Comparison of ENCODE assay signal across 15 cellular contexts in the genomic region with DNA sequence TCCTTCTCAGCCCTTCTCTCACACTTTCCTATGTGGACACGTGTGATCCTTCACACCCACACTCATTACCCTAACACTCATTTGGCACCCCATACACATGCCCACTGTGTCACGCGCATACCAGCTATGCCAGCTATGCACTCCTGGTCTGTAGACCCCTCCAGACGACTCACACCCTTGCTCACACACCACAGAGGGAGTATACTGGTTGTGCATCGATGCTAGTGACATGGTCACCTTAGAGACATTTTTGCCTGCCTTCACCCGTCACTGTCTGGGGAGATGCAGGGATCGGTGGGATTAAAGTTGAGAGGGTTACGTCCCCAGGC. TPM values are rescaled to one million over a fixed set of nuclear protein-coding genes. Genes with fewer than 3 reads are reported as not detected.
DNase-seq lines count a peak whose midpoint lies in the region; ATAC-seq, FAIRE-seq and TF ChIP-seq lines count a peak whose summit lies in the region.
"Had no signal": no experiment of that assay in that cellular context is flagged by ENCODE, and none has a peak within 500 bp of the region (broad histone marks: within the 10 kb centered on the region; RNA-seq: fewer than 3 reads in every experiment).

No MANE protein-coding gene starts in this region.

- H3K4me3 ChIP-seq in HepG2 (replicated peaks in 1 of 3; ENCODE audit: insufficient read depth in 1 of 3, low read depth in 2 of 3, low read length in 3 of 3) = peak overlapping the region in 1 of 3 experiments; percentile 65; a peak in 1 of 6 replicates
- no peak overlapping the region for H3K4me3 ChIP-seq in right lobe of liver
- no peak overlapping the region for H3K4me3 ChIP-seq in gastroesophageal sphincter
- H3K4me3 ChIP-seq: HAP-1 had no signal

- TF ChIP-seq EP300 in HepG2 (IDR thresholded peaks at IDR 0.05; ENCODE audit: low read depth in 2 of 2, low read length in 2 of 2) = no peak
- TF ChIP-seq EP300 in HepG2 (CRISPR knock-in tag; IDR thresholded peaks at IDR 0.05; ENCODE audit: borderline replicate concordance) = no peak
- no peak for TF ChIP-seq EP300 in gastroesophageal sphincter (IDR thresholded peaks at IDR 0.05)

- FAIRE-seq in HepG2 (lab: Jason Lieb, UNC) = no peak

- no peak for TF ChIP-seq RAD21 in HepG2 (CRISPR knock-in tag; IDR thresholded peaks at IDR 0.05)

- CTCF ChIA-PET in HepG2 (lab: Yijun Ruan, JAX; ENCODE audit: low intra/inter-chr PET ratio, low total read pairs) = no interaction called here

- no peaks in the 10 kb centered on the region for H3K36me3 Mint-ChIP-seq in brain
- H3K36me3 Mint-ChIP-seq in naive thymus-derived CD8-positive, alpha-beta T cell = no peaks in the 10 kb centered on the region

- POLR2A ChIA-PET in HepG2 (lab: Yijun Ruan, JAX) = no interaction called here
- POLR2A ChIA-PET in naive thymus-derived CD8-positive, alpha-beta T cell (lab: Charles Lee) = no interaction called here

- no peaks in the 10 kb centered on the region for H3K36me3 ChIP-seq in HepG2 (replicated peaks in 1 of 2; ENCODE audit: control insufficient read depth in 1 of 2, insufficient read depth in 2 of 2, low read length in 2 of 2)
- H3K36me3 ChIP-seq in right lobe of liver = no peaks in the 10 kb centered on the region
- H3K36me3 ChIP-seq in gastroesophageal sphincter = no peaks in the 10 kb centered on the region
- H3K36me3 ChIP-seq: adrenal gland, HAP-1, left ventricle myocardium inferior had no signal

- H3K27me3 ChIP-seq in HepG2 (ENCODE audit: control insufficient read depth in 1 of 2, insufficient read depth in 2 of 2, low read length in 2 of 2) = peaks cover 1 to 36% of the 10 kb centered on the region in 2 experiments; a peak in 4 of 5 replicates
- H3K27me3 ChIP-seq in right lobe of liver = no peaks in the 10 kb centered on the region
- peaks cover 32% of the 10 kb centered on the region for H3K27me3 ChIP-seq in gastroesophageal sphincter
- H3K27me3 ChIP-seq: adrenal gland had no signal

- H3K27ac Mint-ChIP-seq in brain = peak overlapping the region in 3 of 5 experiments; percentile 51 to 79 (median 79)
- H3K27ac Mint-ChIP-seq in naive thymus-derived CD8-positive, alpha-beta T cell = peak overlapping the region in 4 of 10 donors; percentile 53 to 83 (median 69)

- no TSS peak for BruUV-seq in HepG2 (replicated peaks; lab: Mats Ljungman, UMichigan)

- in situ Hi-C loops in HepG2 (cut with HindIII; ENCODE audit: extremely low pct_ligation_motif_present, low pct_unique_long_range_greater_than_20kb) = loop anchor here (25.0 kb wide), 1 partner anchor 314 kb away; no protein-coding TSS in a partner anchor

- no peak for TF ChIP-seq POLR2A in HepG2 (IDR thresholded peaks at IDR 0.05; ENCODE audit: insufficient read depth in 1 of 2, low read depth in 2 of 2, low read length in 2 of 2)
- no peak for TF ChIP-seq POLR2A in right lobe of liver (IDR thresholded peaks at IDR 0.05)
- no peak for TF ChIP-seq POLR2A in gastroesophageal sphincter (IDR thresholded peaks at IDR 0.05)

- H3K4me3 Mint-ChIP-seq in brain = peak overlapping the region in 3 of 5 experiments; percentile 32 to 77 (median 63)
- peak overlapping the region in 7 of 10 donors; percentile 8 to 67 (median 37) for H3K4me3 Mint-ChIP-seq in naive thymus-derived CD8-positive, alpha-beta T cell

- H3K79me2 ChIP-seq in HepG2 (ENCODE audit: insufficient read depth, low read length) = no peaks in the 10 kb centered on the region

- H3K9me3 Mint-ChIP-seq in brain = peaks cover 0 to 3% (median 0%) of the 10 kb centered on the region in 5 experiments
- no peaks in the 10 kb centered on the region for H3K9me3 Mint-ChIP-seq in naive thymus-derived CD8-positive, alpha-beta T cell

- no peak overlapping the region for H3K9ac ChIP-seq in HepG2 (ENCODE audit: insufficient read depth, low read depth, low read length)

- ATAC-seq in HepG2 (no peak; the same call in 2 of the 3 replicates), right lobe of liver (no peak), gastroesophageal sphincter (no peak)
- ATAC-seq in naive thymus-derived CD8-positive, alpha-beta T cell = no peak

- H3K9me3 ChIP-seq in HepG2 (ENCODE audit: low read length) (no peaks in the 10 kb centered on the region), right lobe of liver (no peaks in the 10 kb centered on the region), gastroesophageal sphincter (no peaks in the 10 kb centered on the region)
- H3K9me3 ChIP-seq: adrenal gland, HAP-1, left ventricle myocardium inferior had no signal

- intact Hi-C loops in HepG2 (cut with micrococcal nuclease; ENCODE audit: unreplicated experiment) (no loop called here), right lobe of liver (cut with DNase I) (no loop called here)

- peaks cover 14% of the 10 kb centered on the region for H3K27me3 Mint-ChIP-seq in brain
- H3K27me3 Mint-ChIP-seq in naive thymus-derived CD8-positive, alpha-beta T cell = peaks cover 7 to 24% (median 18%) of the 10 kb centered on the region in 5 donors

- TF ChIP-seq CTCF in HepG2 (CRISPR knock-in tag; IDR thresholded peaks at IDR 0.05) = no peak
- no peak for TF ChIP-seq CTCF in right lobe of liver (IDR thresholded peaks at IDR 0.05)
- TF ChIP-seq CTCF in brain (conservative IDR thresholded peaks at IDR 0.05) = no peak
- TF ChIP-seq CTCF in gastroesophageal sphincter (IDR thresholded peaks at IDR 0.05) = no peak

- H4K20me1 ChIP-seq in HepG2 (ENCODE audit: insufficient read depth, low read length) = no peaks in the 10 kb centered on the region

- no peak for DNase-seq in HepG2 (ENCODE audit: low spot score)
- DNase-seq in right lobe of liver = no peak
- DNase-seq in naive thymus-derived CD8-positive, alpha-beta T cell = no peak
- DNase-seq in medulla oblongata (ENCODE audit: extremely low spot score) = no peak
- DNase-seq in DMS 273 (lab: John Stamatoyannopoulos, UW; ENCODE audit: unreplicated experiment) = no peak
- DNase-seq in DMS114 treated with DMSO at 0.1 percent for 48 hours (lab: John Stamatoyannopoulos, UW; ENCODE audit: unreplicated experiment) = no peak
- DNase-seq: activated CD4-positive, CD25-positive, alpha-beta regulatory T cell treated with anti-CD3 and anti-CD28 coated beads, Interleukin-2, amount 50 U/mL, for 72 hours; adrenal gland; Calu3; central memory CD4-positive, alpha-beta T cell; effector CD8-positive, alpha-beta T cell; left ventricle myocardium inferior had no signal

- peaks cover 18% of the 10 kb centered on the region for H3K4me1 ChIP-seq in HepG2 (ENCODE audit: insufficient read depth, low read length)
- peaks cover 0 to 5% (median 2%) of the 10 kb centered on the region in 4 donors for H3K4me1 ChIP-seq in right lobe of liver
- H3K4me1 ChIP-seq in gastroesophageal sphincter = peaks cover 0 to 20% (median 12%) of the 10 kb centered on the region in 3 donors

- peak overlapping the region; percentile 84; the same call in 1 of the 2 replicates for H3K4me2 ChIP-seq in HepG2 (ENCODE audit: low read depth, low read length)

- peaks cover 23% of the 10 kb centered on the region for H3K4me1 Mint-ChIP-seq in brain
- H3K4me1 Mint-ChIP-seq in naive thymus-derived CD8-positive, alpha-beta T cell = peaks cover 10 to 16% (median 14%) of the 10 kb centered on the region in 4 donors

- no peak overlapping the region for H2AFZ ChIP-seq in HepG2 (ENCODE audit: low read length)

- WGBS in HepG2 (ENCODE audit: low lambda C conversion rate) = 60% methylated on average over 8 of the region's 8 CpGs
- 56% methylated on average over 6 of the region's 8 CpGs for WGBS in right lobe of liver (ENCODE audit: insufficient coverage, low coverage, low lambda C conversion rate, missing lambda C conversion rate)
- WGBS in gastroesophageal sphincter (ENCODE audit: low coverage in 1 of 2), 2 donors = 33 to 81% methylated on average over 1 to 8 of the region's 8 CpGs

- H3K27ac ChIP-seq in HepG2 (ENCODE audit: extremely low read length, insufficient read depth, low read length) (no peak overlapping the region), right lobe of liver (no peak overlapping the region), gastroesophageal sphincter (no peak overlapping the region)
- H3K27ac ChIP-seq: adrenal gland, left ventricle myocardium inferior had no signal

RNA-seq across cellular contexts. Expression of gene PPM1J, which starts 8.3 kb away (rescaled TPM):
- total RNA-seq in HepG2 (2016; rRNA removed; fragmentation: Illumina TruSeq; extraction: Trizol) = 0.07 TPM in 1 of 2 replicates, not detected in the other
- not detected in 2 replicates for total RNA-seq in HepG2 (2016; cell fraction: cytosol; rRNA removed; fragmentation: Illumina TruSeq; extraction: Trizol; ENCODE audit: low read depth)
- total RNA-seq in HepG2 (2016; cell fraction: insoluble cytoplasmic fraction; rRNA removed; fragmentation: Illumina TruSeq; extraction: Trizol) = 0.09 and 0.11 TPM in 2 replicates
- 0.12 TPM in 1 of 2 replicates, not detected in the other for total RNA-seq in HepG2 (2016; cell fraction: membrane; rRNA removed; fragmentation: Illumina TruSeq; extraction: Trizol)
- not detected in 2 replicates for total RNA-seq in HepG2 (2016; cell fraction: nucleus; rRNA removed; fragmentation: Illumina TruSeq; extraction: Trizol)
- polyA plus RNA-seq in HepG2 (2011; rRNA removed) = 0.22 and 0.50 TPM in 2 replicates
- polyA plus RNA-seq in HepG2 (2011; cell fraction: cytosol; rRNA removed) = 0.36 and 0.40 TPM in 2 replicates
- polyA plus RNA-seq in HepG2 (2011; cell fraction: nucleus; rRNA removed) = 1.2 TPM in 2 replicates
- polyA plus RNA-seq in HepG2 (2012) = 0.32 and 0.37 TPM in 2 replicates
- not detected in 2 replicates for polyA plus RNA-seq in HepG2 (2016; cell fraction: cytosol; fragmentation: Illumina TruSeq; extraction: Trizol; ENCODE audit: low read depth)
- polyA plus RNA-seq in HepG2 (2016; cell fraction: insoluble cytoplasmic fraction; fragmentation: Illumina TruSeq; extraction: Trizol; ENCODE audit: low read depth) = not detected in 2 replicates
- polyA plus RNA-seq in HepG2 (2016; cell fraction: membrane; fragmentation: Illumina TruSeq; extraction: Trizol; ENCODE audit: low read depth) = 0.09 TPM in 1 of 2 replicates, not detected in the other
- polyA plus RNA-seq in HepG2 (2016; cell fraction: nucleus; fragmentation: Illumina TruSeq; extraction: Trizol; ENCODE audit: insufficient read depth, low read depth) = not detected in 2 replicates
- polyA minus RNA-seq in HepG2 (2011; rRNA and poly(A)+ RNA removed; ENCODE audit: low replicate concordance) = 0.30 and 0.49 TPM in 2 replicates
- polyA minus RNA-seq in HepG2 (2011; cell fraction: cytosol; rRNA and poly(A)+ RNA removed) = not detected in 2 replicates
- not detected in 2 replicates for polyA minus RNA-seq in HepG2 (2011; cell fraction: nucleus; rRNA and poly(A)+ RNA removed)
- total RNA-seq in right lobe of liver = 1 to 10 TPM in 1 of 6 experiments, under 1 TPM in 5; 0.15 to 1.2 (median 0.40) TPM
- 1.6 TPM for polyA plus RNA-seq in brain (ENCODE audit: insufficient read depth, low read depth, low replicate concordance)
- total RNA-seq in naive thymus-derived CD8-positive, alpha-beta T cell = under 1 TPM in 1 of 2 experiments, not detected in 1; 0.44 TPM
- not detected for polyA plus RNA-seq in naive thymus-derived CD8-positive, alpha-beta T cell
- total RNA-seq in gastroesophageal sphincter = 1 to 10 TPM in 2 of 4 donors, under 1 TPM in 2; 0.35 to 2.8 (median 1.7) TPM

RNA-seq across cellular contexts. Expression of gene RHOC, which starts 16.5 kb away (rescaled TPM):
- total RNA-seq in HepG2 (2016; rRNA removed; fragmentation: Illumina TruSeq; extraction: Trizol) = 64.3 and 67.4 TPM in 2 replicates
- total RNA-seq in HepG2 (2016; cell fraction: cytosol; rRNA removed; fragmentation: Illumina TruSeq; extraction: Trizol; ENCODE audit: low read depth) = 40.7 and 41.9 TPM in 2 replicates
- total RNA-seq in HepG2 (2016; cell fraction: insoluble cytoplasmic fraction; rRNA removed; fragmentation: Illumina TruSeq; extraction: Trizol) = 68.8 and 78.0 TPM in 2 replicates
- total RNA-seq in HepG2 (2016; cell fraction: membrane; rRNA removed; fragmentation: Illumina TruSeq; extraction: Trizol) = 52.1 and 54.9 TPM in 2 replicates
- 31.5 and 32.7 TPM in 2 replicates for total RNA-seq in HepG2 (2016; cell fraction: nucleus; rRNA removed; fragmentation: Illumina TruSeq; extraction: Trizol)
- polyA plus RNA-seq in HepG2 (2011; rRNA removed) = 182 and 203 TPM in 2 replicates
- polyA plus RNA-seq in HepG2 (2011; cell fraction: cytosol; rRNA removed) = 242 and 267 TPM in 2 replicates
- polyA plus RNA-seq in HepG2 (2011; cell fraction: nucleus; rRNA removed) = 113 and 161 TPM in 2 replicates
- 110 and 146 TPM in 2 replicates for polyA plus RNA-seq in HepG2 (2012)
- 46.2 and 50.8 TPM in 2 replicates for polyA plus RNA-seq in HepG2 (2016; cell fraction: cytosol; fragmentation: Illumina TruSeq; extraction: Trizol; ENCODE audit: low read depth)
- polyA plus RNA-seq in HepG2 (2016; cell fraction: insoluble cytoplasmic fraction; fragmentation: Illumina TruSeq; extraction: Trizol; ENCODE audit: low read depth) = 85.4 and 98.1 TPM in 2 replicates
- polyA plus RNA-seq in HepG2 (2016; cell fraction: membrane; fragmentation: Illumina TruSeq; extraction: Trizol; ENCODE audit: low read depth) = 52.0 and 55.8 TPM in 2 replicates
- 65.0 and 66.7 TPM in 2 replicates for polyA plus RNA-seq in HepG2 (2016; cell fraction: nucleus; fragmentation: Illumina TruSeq; extraction: Trizol; ENCODE audit: insufficient read depth, low read depth)
- polyA minus RNA-seq in HepG2 (2011; rRNA and poly(A)+ RNA removed; ENCODE audit: low replicate concordance) = 93.1 and 215 TPM in 2 replicates
- 55.3 and 74.0 TPM in 2 replicates for polyA minus RNA-seq in HepG2 (2011; cell fraction: cytosol; rRNA and poly(A)+ RNA removed)
- polyA minus RNA-seq in HepG2 (2011; cell fraction: nucleus; rRNA and poly(A)+ RNA removed) = 47.8 and 64.6 TPM in 2 replicates
- total RNA-seq in right lobe of liver = 100 to 1,000 TPM in 3 of 6 experiments, 10 to 100 TPM in 3; 47.9 to 207 (median 107) TPM
- polyA plus RNA-seq in brain (ENCODE audit: insufficient read depth, low read depth, low replicate concordance) = 132 TPM
- total RNA-seq in naive thymus-derived CD8-positive, alpha-beta T cell = 1 to 10 TPM; 3.0 to 4.2 TPM
- 10 to 100 TPM in 1 of 3 donors, 1 to 10 TPM in 2; 2.2 to 46.7 (median 2.8) TPM for polyA plus RNA-seq in naive thymus-derived CD8-positive, alpha-beta T cell
- total RNA-seq in gastroesophageal sphincter = 100 to 1,000 TPM; 183 to 354 (median 240) TPM

RNA-seq across cellular contexts. Expression of gene MOV10, which starts 49.0 kb away (rescaled TPM):
- 38.0 and 56.4 TPM in 2 replicates for total RNA-seq in HepG2 (2016; rRNA removed; fragmentation: Illumina TruSeq; extraction: Trizol)
- 8.9 and 12.9 TPM in 2 replicates for total RNA-seq in HepG2 (2016; cell fraction: cytosol; rRNA removed; fragmentation: Illumina TruSeq; extraction: Trizol; ENCODE audit: low read depth)
- total RNA-seq in HepG2 (2016; cell fraction: insoluble cytoplasmic fraction; rRNA removed; fragmentation: Illumina TruSeq; extraction: Trizol) = 38.3 and 56.0 TPM in 2 replicates
- 16.5 and 18.1 TPM in 2 replicates for total RNA-seq in HepG2 (2016; cell fraction: membrane; rRNA removed; fragmentation: Illumina TruSeq; extraction: Trizol)
- total RNA-seq in HepG2 (2016; cell fraction: nucleus; rRNA removed; fragmentation: Illumina TruSeq; extraction: Trizol) = 73.8 and 86.8 TPM in 2 replicates
- polyA plus RNA-seq in HepG2 (2011; rRNA removed) = 58.2 and 70.6 TPM in 2 replicates
- 29.1 and 29.4 TPM in 2 replicates for polyA plus RNA-seq in HepG2 (2011; cell fraction: cytosol; rRNA removed)
- polyA plus RNA-seq in HepG2 (2011; cell fraction: nucleus; rRNA removed) = 312 and 401 TPM in 2 replicates
- 49.6 and 55.9 TPM in 2 replicates for polyA plus RNA-seq in HepG2 (2012)
- 11.5 and 13.4 TPM in 2 replicates for polyA plus RNA-seq in HepG2 (2016; cell fraction: cytosol; fragmentation: Illumina TruSeq; extraction: Trizol; ENCODE audit: low read depth)
- 53.0 and 64.1 TPM in 2 replicates for polyA plus RNA-seq in HepG2 (2016; cell fraction: insoluble cytoplasmic fraction; fragmentation: Illumina TruSeq; extraction: Trizol; ENCODE audit: low read depth)
- polyA plus RNA-seq in HepG2 (2016; cell fraction: membrane; fragmentation: Illumina TruSeq; extraction: Trizol; ENCODE audit: low read depth) = 20.2 and 20.9 TPM in 2 replicates
- 253 and 261 TPM in 2 replicates for polyA plus RNA-seq in HepG2 (2016; cell fraction: nucleus; fragmentation: Illumina TruSeq; extraction: Trizol; ENCODE audit: insufficient read depth, low read depth)
- polyA minus RNA-seq in HepG2 (2011; rRNA and poly(A)+ RNA removed; ENCODE audit: low replicate concordance) = 73.5 and 79.2 TPM in 2 replicates
- polyA minus RNA-seq in HepG2 (2011; cell fraction: cytosol; rRNA and poly(A)+ RNA removed) = 22.2 and 39.1 TPM in 2 replicates
- 92.0 and 96.2 TPM in 2 replicates for polyA minus RNA-seq in HepG2 (2011; cell fraction: nucleus; rRNA and poly(A)+ RNA removed)
- 10 to 100 TPM; 32.3 to 55.8 (median 46.2) TPM for total RNA-seq in right lobe of liver
- 25.7 TPM for polyA plus RNA-seq in brain (ENCODE audit: insufficient read depth, low read depth, low replicate concordance)
- 10 to 100 TPM; 84.2 to 89.9 TPM for total RNA-seq in naive thymus-derived CD8-positive, alpha-beta T cell
- polyA plus RNA-seq in naive thymus-derived CD8-positive, alpha-beta T cell = 10 to 100 TPM; 24.7 to 40.4 (median 29.5) TPM
- 10 to 100 TPM; 13.4 to 25.3 (median 18.8) TPM for total RNA-seq in gastroesophageal sphincter

Comparison
In these comparisons a context has a peak if more than half of its experiments do, and no peak if none do; other contexts are left out.
1. RNA of gene RHOC, which starts 16.5 kb away (total RNA-seq): 183 to 354 TPM in gastroesophageal sphincter, 47.9 to 207 TPM in right lobe of liver and 31.5 to 78.0 TPM in HepG2; 3.0 to 4.2 TPM in naive thymus-derived CD8-positive, alpha-beta T cell; every median in the first group is over 4 times any median in the second.